Comparison of ENCODE assay signal across 8 cellular contexts in genomic region chr21:46188226-46189212, GRCh38. TPM values are rescaled to one million over a fixed set of nuclear protein-coding genes. Genes with fewer than 3 reads are reported as not detected.
A peak's percentile ranks its signal among the peaks of the same experiment; 100 is the strongest.
DNase-seq lines count a peak whose midpoint lies in the region; ATAC-seq, FAIRE-seq and TF ChIP-seq lines count a peak whose summit lies in the region.

No MANE protein-coding gene starts in this region.

- POLR2A ChIA-PET in A673 (lab: Charles Lee; ENCODE audit: low non-redundant PET), result no interaction called here

- peak overlapping the region; percentile 40 for H3K4me3 Mint-ChIP-seq in astrocyte (ENCODE audit: unreplicated experiment)
- H3K4me3 Mint-ChIP-seq in stimulated activated naive B cell treated with anti-CD40 and anti-IgM and Interleukin-4, amounts not matched to agents 10 μg/mL and 1 μg/mL and 100 μg/mL, for 72 hours, result no peak overlapping the region

- H3K9me3 ChIP-seq in A673 (ENCODE audit: low read depth, low read length, poor library complexity, severe bottlenecking), result no peaks in the 10 kb centered on the region
- no peaks in the 10 kb centered on the region for H3K9me3 ChIP-seq in astrocyte (ENCODE audit: insufficient read depth, low read depth, low read length)

- peaks cover 29% of the 10 kb centered on the region for H3K36me3 ChIP-seq in A673 (ENCODE audit: insufficient read depth, low read length, poor library complexity, severe bottlenecking)
- peaks cover 3% of the 10 kb centered on the region for H3K36me3 ChIP-seq in astrocyte (ENCODE audit: insufficient read depth, low read length)

- H4K20me1 ChIP-seq in astrocyte (ENCODE audit: insufficient read depth, low read length), result peaks cover 15% of the 10 kb centered on the region

- no peaks in the 10 kb centered on the region for H3K27me3 Mint-ChIP-seq in astrocyte (ENCODE audit: low read depth, unreplicated experiment)
- H3K27me3 Mint-ChIP-seq in stimulated activated naive B cell treated with anti-CD40 and anti-IgM and Interleukin-4, amounts not matched to agents 10 μg/mL and 1 μg/mL and 100 μg/mL, for 72 hours, result no peaks in the 10 kb centered on the region

- CTCF ChIA-PET in A673 (lab: Charles Lee), result no interaction called here

- H3K9ac ChIP-seq in astrocyte (ENCODE audit: low read length), result peak overlapping the region; percentile 67

- no peaks in the 10 kb centered on the region for H3K9me3 Mint-ChIP-seq in astrocyte (ENCODE audit: unreplicated experiment)
- H3K9me3 Mint-ChIP-seq in stimulated activated naive B cell treated with anti-CD40 and anti-IgM and Interleukin-4, amounts not matched to agents 10 μg/mL and 1 μg/mL and 100 μg/mL, for 72 hours, result no peaks in the 10 kb centered on the region

- intact Hi-C loops in A673 (cut with micrococcal nuclease; ENCODE audit: unreplicated experiment), result no loop called here

- H3K27ac Mint-ChIP-seq in astrocyte (ENCODE audit: unreplicated experiment), result peak overlapping the region; percentile 89
- H3K27ac Mint-ChIP-seq in stimulated activated naive B cell treated with anti-CD40 and anti-IgM and Interleukin-4, amounts not matched to agents 10 μg/mL and 1 μg/mL and 100 μg/mL, for 72 hours, result peak overlapping the region; percentile 43

- H3K27ac ChIP-seq in A673 (ENCODE audit: low read depth, low read length, poor library complexity, severe bottlenecking) (no peak overlapping the region), astrocyte (ENCODE audit: low read depth, low read length) (peak overlapping the region; percentile 60)

- H3K36me3 Mint-ChIP-seq in astrocyte (ENCODE audit: low read depth, unreplicated experiment), result peaks cover 6% of the 10 kb centered on the region
- H3K36me3 Mint-ChIP-seq in stimulated activated naive B cell treated with anti-CD40 and anti-IgM and Interleukin-4, amounts not matched to agents 10 μg/mL and 1 μg/mL and 100 μg/mL, for 72 hours, result peaks cover 16 to 29% of the 10 kb centered on the region in 2 donors

- TF ChIP-seq CTCF in A673 (conservative IDR thresholded peaks at IDR 0.05; ENCODE audit: low read depth, low read length) (no peak), astrocyte (IDR thresholded peaks at IDR 0.05; ENCODE audit: insufficient read depth, low read depth, low read length) (no peak)

- peak; percentile 54 for DNase-seq in A673 (ENCODE audit: low spot score)
- DNase-seq in KBM-7, result peak; percentile 41
- DNase-seq in astrocyte (ENCODE audit: low read depth), result peak; percentile 59
- peak; percentile 46 for DNase-seq in iris pigment epithelial cell (ENCODE audit: low read depth)
- no peak for DNase-seq in stimulated activated naive B cell treated with anti-CD40 and anti-IgM and Interleukin-4, amounts not matched to agents 10 μg/mL and 1 μg/mL and 100 μg/mL, for 72 hours
- no peak for DNase-seq in NCI-H146 treated with DMSO at 0.1 percent for 48 hours (lab: John Stamatoyannopoulos, UW; ENCODE audit: unreplicated experiment)
- DNase-seq in foreskin melanocyte, result no peak

- H3K27me3 ChIP-seq in A673 (replicated peaks; ENCODE audit: insufficient read depth, low read depth, low read length, poor library complexity), result no peaks in the 10 kb centered on the region
- no peaks in the 10 kb centered on the region for H3K27me3 ChIP-seq in astrocyte (ENCODE audit: insufficient read depth, low read length)

- no TSS peak for BruUV-seq in A673 (replicated peaks; lab: Mats Ljungman, UMichigan)

- H3K4me1 ChIP-seq in A673 (ENCODE audit: insufficient read depth, low read length, poor library complexity, severe bottlenecking) (no peaks in the 10 kb centered on the region), astrocyte (ENCODE audit: insufficient read depth, low read length) (peaks cover 34% of the 10 kb centered on the region)

- no peak for ATAC-seq in stimulated activated naive B cell treated with anti-CD40 and anti-IgM and Interleukin-4, amounts not matched to agents 10 μg/mL and 1 μg/mL and 100 μg/mL, for 72 hours (replicated peaks)
- no peak for ATAC-seq in GM18909 (IDR thresholded peaks at IDR 0.05; ENCODE audit: poor library complexity, unreplicated experiment)

- H3K4me3 ChIP-seq in A673 (ENCODE audit: low read depth, low read length, poor library complexity, severe bottlenecking) (no peak overlapping the region), astrocyte (ENCODE audit: insufficient read depth, low read depth, low read length) (no peak overlapping the region)

- in situ Hi-C loops in KBM-7 (cut with MboI; ENCODE audit: low pct_unique_long_range_greater_than_20kb, low sequenced_read_pairs), result no loop called here

- no peak for FAIRE-seq in astrocyte (lab: Jason Lieb, UNC)

- H3K4me1 Mint-ChIP-seq in astrocyte (ENCODE audit: low read depth, unreplicated experiment), result peaks cover 37% of the 10 kb centered on the region
- peaks cover 0 to 5% of the 10 kb centered on the region in 2 donors for H3K4me1 Mint-ChIP-seq in stimulated activated naive B cell treated with anti-CD40 and anti-IgM and Interleukin-4, amounts not matched to agents 10 μg/mL and 1 μg/mL and 100 μg/mL, for 72 hours

- peak overlapping the region; percentile 42 for H2AFZ ChIP-seq in astrocyte (ENCODE audit: low read depth, low read length)

- peak overlapping the region; percentile 76 for H3K4me2 ChIP-seq in astrocyte (ENCODE audit: low read length)

- H3K79me2 ChIP-seq in astrocyte (ENCODE audit: insufficient read depth, low read length), result no peaks in the 10 kb centered on the region

RNA-seq across cellular contexts. Expression of gene SPATC1L, which starts 4.3 kb away (rescaled TPM):
- 30.9 and 40.6 TPM in 2 replicates for total RNA-seq in A673 (2021)
- total RNA-seq in astrocyte, result 15.8 and 17.8 TPM in 2 replicates

RNA-seq across cellular contexts. Expression of gene FTCD, which starts 33.1 kb away (rescaled TPM):
- total RNA-seq in A673 (2021), result 5.4 and 6.6 TPM in 2 replicates
- total RNA-seq in astrocyte, result 1.9 and 2.0 TPM in 2 replicates

RNA-seq across cellular contexts. Expression of gene LSS, which starts 40.1 kb away (rescaled TPM):
- 130 and 151 TPM in 2 replicates for total RNA-seq in A673 (2021)
- 58.1 and 83.2 TPM in 2 replicates for total RNA-seq in astrocyte

Comparison
In these comparisons a context has a peak if more than half of its experiments do, and no peak if none do; other contexts are left out.
1. DNase-seq: peak in A673 (single experiment), KBM-7 (single experiment), astrocyte (single experiment) and iris pigment epithelial cell (single experiment); none in stimulated activated naive B cell treated with anti-CD40 and anti-IgM and Interleukin-4, amounts not matched to agents 10 μg/mL and 1 μg/mL and 100 μg/mL, for 72 hours (single experiment), NCI-H146 treated with DMSO at 0.1 percent for 48 hours (single experiment) and foreskin melanocyte (single experiment).